ENCODE assay signal across 8 cellular contexts in the genomic region with DNA sequence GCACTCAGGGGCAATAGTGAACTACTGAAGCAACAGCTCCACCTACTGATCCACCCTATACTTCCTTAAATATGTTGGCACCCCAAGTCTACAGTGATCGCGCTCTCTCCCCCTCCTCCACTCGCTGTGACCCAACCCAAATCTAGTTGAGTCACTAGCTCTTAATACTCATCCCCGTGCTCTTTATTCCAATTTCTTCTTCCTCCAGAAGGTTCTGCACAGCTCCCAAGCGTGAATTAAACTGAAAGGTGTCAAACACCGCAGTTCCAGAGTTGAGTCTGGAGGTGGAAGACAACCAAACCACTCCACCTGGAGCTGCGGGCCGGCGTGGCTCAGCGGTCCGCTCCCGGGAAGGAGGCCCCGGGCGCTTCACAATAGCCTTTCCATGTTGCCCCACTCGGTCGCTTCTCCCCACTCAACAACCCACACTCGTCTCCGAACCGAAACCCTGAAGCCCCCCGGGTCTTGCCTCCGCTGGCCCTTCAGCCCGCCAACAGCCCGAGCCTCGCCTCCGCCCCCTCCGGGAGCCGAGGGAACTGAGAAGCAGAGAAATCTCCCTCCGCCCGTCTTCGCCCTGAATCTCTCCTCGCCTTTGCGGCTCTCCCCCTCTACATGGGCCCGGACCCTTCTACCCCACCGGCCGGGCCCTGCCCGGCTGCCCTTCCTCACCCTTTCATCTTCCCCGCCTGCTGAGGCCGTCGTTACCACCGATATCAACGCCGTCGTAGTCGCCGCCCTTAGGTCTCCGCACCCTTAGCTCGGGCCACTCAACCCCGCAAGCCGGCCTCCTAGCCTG. TPM values are rescaled to one million over a fixed set of nuclear protein-coding genes. Genes with fewer than 3 reads are reported as not detected.
DNase-seq lines count a peak whose midpoint lies in the region; ATAC-seq and TF ChIP-seq lines count a peak whose summit lies in the region.

No MANE protein-coding gene starts in this region.

- TF ChIP-seq CTCF in AG09309 (IDR thresholded peaks at IDR 0.05; ENCODE audit: control insufficient read depth, insufficient read depth, low read depth, low read length, missing control alignments): peak; percentile 61
- peak; percentile 85 for TF ChIP-seq CTCF in chondrocyte (IDR thresholded peaks at IDR 0.05)

- no peaks in the 10 kb centered on the region for H3K27me3 Mint-ChIP-seq in chondrocyte (ENCODE audit: low read depth)

- peak overlapping the region; percentile 99 for H3K4me3 Mint-ChIP-seq in chondrocyte (ENCODE audit: unreplicated experiment)

- DNase-seq in AG09309 (ENCODE audit: low read depth) (peak; percentile 85), NCI-H460 (ENCODE audit: extremely low read depth, low read depth) (peak; percentile 81), chondrocyte (ENCODE audit: low spot score) (no peak), kidney glomerular epithelial cell (lab: John Stamatoyannopoulos, UW) (peak; percentile 85)
- DNase-seq in activated CD4-positive, alpha-beta T cell treated with anti-CD3 and anti-CD28 coated beads for 1 hour: peak; percentile 67
- peak; percentile 55 to 72 for DNase-seq in stimulated activated CD4-positive, alpha-beta T cell treated with anti-CD3 and anti-CD28 coated beads, Interleukin-1b, Interleukin-23, amount 100 ng/mL, for 4 hours (ENCODE audit: low read depth in 2 of 2)

- peak overlapping the region; percentile 100 for H3K4me3 ChIP-seq in AG09309 (ENCODE audit: control insufficient read depth, low read depth, low read length)

- peaks cover 61% of the 10 kb centered on the region for H3K4me1 Mint-ChIP-seq in chondrocyte (ENCODE audit: low read depth)

- no peaks in the 10 kb centered on the region for H3K9me3 Mint-ChIP-seq in chondrocyte (ENCODE audit: low read depth)

- peak; percentile 47 for ATAC-seq in GM19043 (IDR thresholded peaks at IDR 0.05; ENCODE audit: low read depth, unreplicated experiment)
- ATAC-seq in HG03439 (IDR thresholded peaks at IDR 0.05; ENCODE audit: unreplicated experiment): peak; percentile 55

- H3K36me3 Mint-ChIP-seq in chondrocyte (ENCODE audit: low read depth): no peaks in the 10 kb centered on the region

- peak overlapping the region; percentile 100 for H3K27ac Mint-ChIP-seq in chondrocyte (ENCODE audit: unreplicated experiment)

RNA-seq across cellular contexts. Expression of gene NAA50, which starts 0.6 kb away (rescaled TPM):
- 167 and 183 TPM in 2 replicates for total RNA-seq in NCI-H460 (2014; rRNA removed; shearing (Covaris generic))
- polyA plus RNA-seq in NCI-H460 (2014; cell fraction: nucleus; rRNA removed): 63.9 and 70.5 TPM in 2 replicates
- 71.8 to 74.7 TPM (median 72.8 TPM) in 3 replicates for total RNA-seq in chondrocyte

RNA-seq across cellular contexts. Expression of gene ATP6V1A, which starts 1.4 kb away (rescaled TPM):
- 38.6 and 44.4 TPM in 2 replicates for total RNA-seq in NCI-H460 (2014; rRNA removed; shearing (Covaris generic))
- 21.4 and 36.2 TPM in 2 replicates for polyA plus RNA-seq in NCI-H460 (2014; cell fraction: nucleus; rRNA removed)
- total RNA-seq in chondrocyte: 63.1 to 85.7 TPM (median 65.4 TPM) in 3 replicates

RNA-seq across cellular contexts. Expression of gene USF3, which starts 49.0 kb away (rescaled TPM):
- total RNA-seq in NCI-H460 (2014; rRNA removed; shearing (Covaris generic)): 6.1 and 7.9 TPM in 2 replicates
- polyA plus RNA-seq in NCI-H460 (2014; cell fraction: nucleus; rRNA removed): 1.2 and 3.5 TPM in 2 replicates
- total RNA-seq in chondrocyte: 8.6 to 12.5 TPM (median 9.0 TPM) in 3 replicates
